ENCODE assay signal across 15 cellular contexts in genomic region chr3:73605388-73605787, GRCh38. TPM values are rescaled to one million over a fixed set of nuclear protein-coding genes. Genes with fewer than 3 reads are reported as not detected.
DNase-seq lines count a peak whose midpoint lies in the region; ATAC-seq and TF ChIP-seq lines count a peak whose summit lies in the region.
"Had no signal": no experiment of that assay in that cellular context is flagged by ENCODE, and none has a peak within 500 bp of the region (broad histone marks: within the 10 kb centered on the region; RNA-seq: fewer than 3 reads in every experiment).

No MANE protein-coding gene starts in this region.

- peak overlapping the region; percentile 16 for H3K27ac ChIP-seq in suprapubic skin
- H3K27ac ChIP-seq: colonic mucosa had no signal

- H3K27me3 Mint-ChIP-seq in chondrocyte (ENCODE audit: low read depth) (no peaks in the 10 kb centered on the region), mesothelial cell of epicardium (ENCODE audit: low read depth) (no peaks in the 10 kb centered on the region)
- no peaks in the 10 kb centered on the region for H3K27me3 Mint-ChIP-seq in stimulated activated memory B cell treated with anti-CD40 and anti-IgM and Interleukin-4, amounts not matched to agents 10 μg/mL and 1 μg/mL and 100 μg/mL, for 72 hours
- H3K27me3 Mint-ChIP-seq: activated naive CD8-positive, alpha-beta T cell; CD4-positive, alpha-beta T cell; natural killer cell treated with Interleukin-12 subunit alpha and Interleukin-12 subunit beta and Interleukin-15 and Interleukin-18, amount 100 ng/mL, for 72 hours had no signal

- no peaks in the 10 kb centered on the region for H3K27me3 ChIP-seq in suprapubic skin
- H3K27me3 ChIP-seq: colonic mucosa had no signal

- TF ChIP-seq CTCF in chondrocyte (IDR thresholded peaks at IDR 0.05) (no peak), mesothelial cell of epicardium (IDR thresholded peaks at IDR 0.05; ENCODE audit: unreplicated experiment) (no peak), suprapubic skin (IDR thresholded peaks at IDR 0.05) (no peak)

- H3K4me3 Mint-ChIP-seq in chondrocyte (ENCODE audit: unreplicated experiment), result no peak overlapping the region
- no peak overlapping the region for H3K4me3 Mint-ChIP-seq in mesothelial cell of epicardium
- H3K4me3 Mint-ChIP-seq in stimulated activated memory B cell treated with anti-CD40 and anti-IgM and Interleukin-4, amounts not matched to agents 10 μg/mL and 1 μg/mL and 100 μg/mL, for 72 hours, result no peak overlapping the region
- H3K4me3 Mint-ChIP-seq: activated naive CD8-positive, alpha-beta T cell; CD4-positive, alpha-beta T cell; natural killer cell treated with Interleukin-12 subunit alpha and Interleukin-12 subunit beta and Interleukin-15 and Interleukin-18, amount 100 ng/mL, for 72 hours had no signal

- H3K4me1 Mint-ChIP-seq in chondrocyte (ENCODE audit: low read depth), result peaks cover 26% of the 10 kb centered on the region
- peaks cover 38% of the 10 kb centered on the region for H3K4me1 Mint-ChIP-seq in mesothelial cell of epicardium
- H3K4me1 Mint-ChIP-seq in stimulated activated memory B cell treated with anti-CD40 and anti-IgM and Interleukin-4, amounts not matched to agents 10 μg/mL and 1 μg/mL and 100 μg/mL, for 72 hours, result no peaks in the 10 kb centered on the region

- no peak for ATAC-seq in stimulated activated memory B cell treated with anti-CD40 and anti-IgM and Interleukin-4, amounts not matched to agents 10 μg/mL and 1 μg/mL and 100 μg/mL, for 72 hours
- ATAC-seq: natural killer cell treated with Interleukin-12 subunit alpha and Interleukin-12 subunit beta and Interleukin-15 and Interleukin-18, amount 100 ng/mL, for 72 hours had no signal

- no peaks in the 10 kb centered on the region for H3K36me3 ChIP-seq in suprapubic skin
- H3K36me3 ChIP-seq: colonic mucosa had no signal

- H3K27ac Mint-ChIP-seq in chondrocyte (ENCODE audit: unreplicated experiment) (peak overlapping the region; percentile 52), mesothelial cell of epicardium (peak overlapping the region; percentile 75)
- no peak overlapping the region for H3K27ac Mint-ChIP-seq in stimulated activated memory B cell treated with anti-CD40 and anti-IgM and Interleukin-4, amounts not matched to agents 10 μg/mL and 1 μg/mL and 100 μg/mL, for 72 hours
- H3K27ac Mint-ChIP-seq: activated naive CD8-positive, alpha-beta T cell; CD4-positive, alpha-beta T cell; natural killer cell treated with Interleukin-12 subunit alpha and Interleukin-12 subunit beta and Interleukin-15 and Interleukin-18, amount 100 ng/mL, for 72 hours had no signal

- no peak for TF ChIP-seq EP300 in suprapubic skin (IDR thresholded peaks at IDR 0.05)

- WGBS in suprapubic skin, result 14% methylated on average over 2 of the region's 2 CpGs

- no peak for TF ChIP-seq POLR2A in suprapubic skin (IDR thresholded peaks at IDR 0.05)

- no peak overlapping the region for H3K4me3 ChIP-seq in suprapubic skin
- H3K4me3 ChIP-seq: colonic mucosa had no signal

- H3K9me3 ChIP-seq in suprapubic skin, result no peaks in the 10 kb centered on the region
- H3K9me3 ChIP-seq: colonic mucosa had no signal

- DNase-seq in HCEC 1CT (peak; percentile 23), chondrocyte (ENCODE audit: low spot score) (no peak), mesothelial cell of epicardium (ENCODE audit: low spot score in 2 of 2, unreplicated experiment in 2 of 2) (no peak), suprapubic skin (ENCODE audit: low spot score in 2 of 2) (no peak), OCI-M2 (lab: John Stamatoyannopoulos, UW; ENCODE audit: unreplicated experiment) (no peak), activated gamma-delta T cell treated with Interleukin-2 at 50 U/mL for 16 hours (no peak)
- DNase-seq: CD4-positive, alpha-beta T cell; colonic mucosa; NK-92 treated with Interleukin-12 subunit alpha and Interleukin-12 subunit beta, amount 100 ng/mL, for 24 hours; retina; stimulated activated CD4-positive, alpha-beta T cell treated with anti-CD3 and anti-CD28 coated beads, Interleukin-4, amount 100 ng/mL, for 1 hour; T-helper 2 cell had no signal

- H3K4me1 ChIP-seq in suprapubic skin, result peaks cover 43% of the 10 kb centered on the region
- H3K4me1 ChIP-seq: colonic mucosa had no signal

- no peaks in the 10 kb centered on the region for H3K9me3 Mint-ChIP-seq in chondrocyte (ENCODE audit: low read depth)
- no peaks in the 10 kb centered on the region for H3K9me3 Mint-ChIP-seq in mesothelial cell of epicardium
- no peaks in the 10 kb centered on the region for H3K9me3 Mint-ChIP-seq in stimulated activated memory B cell treated with anti-CD40 and anti-IgM and Interleukin-4, amounts not matched to agents 10 μg/mL and 1 μg/mL and 100 μg/mL, for 72 hours
- H3K9me3 Mint-ChIP-seq: CD4-positive, alpha-beta T cell had no signal

- H3K36me3 Mint-ChIP-seq in chondrocyte (ENCODE audit: low read depth) (peaks cover 5% of the 10 kb centered on the region), mesothelial cell of epicardium (peaks cover 10% of the 10 kb centered on the region)
- no peaks in the 10 kb centered on the region for H3K36me3 Mint-ChIP-seq in stimulated activated memory B cell treated with anti-CD40 and anti-IgM and Interleukin-4, amounts not matched to agents 10 μg/mL and 1 μg/mL and 100 μg/mL, for 72 hours
- H3K36me3 Mint-ChIP-seq: activated naive CD8-positive, alpha-beta T cell; natural killer cell treated with Interleukin-12 subunit alpha and Interleukin-12 subunit beta and Interleukin-15 and Interleukin-18, amount 100 ng/mL, for 72 hours had no signal

RNA-seq across cellular contexts. Expression of gene PDZRN3, which starts 19.4 kb away (rescaled TPM):
- 19.4 to 31.0 TPM (median 20.0 TPM) in 3 replicates for total RNA-seq in chondrocyte
- total RNA-seq in mesothelial cell of epicardium, result 42.9 to 48.4 TPM (median 43.4 TPM) in 3 replicates
- total RNA-seq in suprapubic skin, result 10 to 100 TPM in 3 of 4 donors, 1 to 10 TPM in 1; 9.2 to 33.3 (median 13.7) TPM
- total RNA-seq: CD4-positive, alpha-beta T cell; natural killer cell treated with Interleukin-12 subunit alpha and Interleukin-12 subunit beta and Interleukin-15 and Interleukin-18, amount 100 ng/mL, for 72 hours had no signal
